ENCODE assay signal across 1 cellular context in the genomic region with DNA sequence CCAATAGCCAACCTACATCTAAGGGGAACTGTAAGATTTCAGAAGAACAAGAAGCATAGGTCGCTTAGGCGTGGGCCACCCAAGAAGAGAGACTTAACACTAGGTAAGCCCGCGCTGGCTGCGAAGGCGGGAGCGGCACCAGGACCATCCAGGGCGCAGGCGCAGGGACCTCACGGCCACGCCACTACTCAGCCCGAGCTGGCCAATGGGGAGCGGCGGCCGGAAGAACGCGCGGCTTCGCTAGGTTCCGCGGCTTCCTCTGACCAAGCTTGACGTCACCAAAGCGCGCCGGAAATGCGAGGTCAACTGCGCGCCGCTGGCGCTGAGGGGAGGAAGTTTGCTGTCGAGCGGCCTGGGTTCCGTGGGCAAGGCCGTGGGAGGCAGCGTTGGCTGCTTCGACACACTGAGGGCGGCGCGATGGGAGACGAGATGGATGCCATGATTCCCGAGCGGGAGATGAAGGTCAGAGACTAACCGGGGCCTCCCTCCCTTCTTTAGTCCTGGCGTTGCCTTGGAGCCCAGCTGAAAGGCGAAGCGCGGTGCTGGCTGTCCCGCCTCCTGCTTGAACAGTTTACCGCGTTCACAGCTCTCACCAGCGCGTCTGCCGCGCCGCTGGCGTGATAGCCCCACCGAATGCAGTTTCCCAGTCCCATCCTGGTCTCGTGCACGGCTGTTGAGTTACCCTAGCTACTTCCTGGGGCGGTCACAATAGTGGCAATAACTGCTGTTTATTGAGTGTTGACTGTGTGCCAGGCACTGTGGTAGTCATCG.
A peak's percentile ranks its signal among the peaks of the same experiment; 100 is the strongest.
TF ChIP-seq lines count a peak whose summit lies in the region.

TSS of gene NUP214 (plus strand) at position 299 of the 771 bp plus-strand sequence. CDS start at position 418, 119 bp downstream.

TF ChIP-seq in K562, 482 proteins besides CTCF, POLR2A, EP300 and RAD21 (continued from another document and continues in another):
- TF ChIP-seq, protein P1, sequence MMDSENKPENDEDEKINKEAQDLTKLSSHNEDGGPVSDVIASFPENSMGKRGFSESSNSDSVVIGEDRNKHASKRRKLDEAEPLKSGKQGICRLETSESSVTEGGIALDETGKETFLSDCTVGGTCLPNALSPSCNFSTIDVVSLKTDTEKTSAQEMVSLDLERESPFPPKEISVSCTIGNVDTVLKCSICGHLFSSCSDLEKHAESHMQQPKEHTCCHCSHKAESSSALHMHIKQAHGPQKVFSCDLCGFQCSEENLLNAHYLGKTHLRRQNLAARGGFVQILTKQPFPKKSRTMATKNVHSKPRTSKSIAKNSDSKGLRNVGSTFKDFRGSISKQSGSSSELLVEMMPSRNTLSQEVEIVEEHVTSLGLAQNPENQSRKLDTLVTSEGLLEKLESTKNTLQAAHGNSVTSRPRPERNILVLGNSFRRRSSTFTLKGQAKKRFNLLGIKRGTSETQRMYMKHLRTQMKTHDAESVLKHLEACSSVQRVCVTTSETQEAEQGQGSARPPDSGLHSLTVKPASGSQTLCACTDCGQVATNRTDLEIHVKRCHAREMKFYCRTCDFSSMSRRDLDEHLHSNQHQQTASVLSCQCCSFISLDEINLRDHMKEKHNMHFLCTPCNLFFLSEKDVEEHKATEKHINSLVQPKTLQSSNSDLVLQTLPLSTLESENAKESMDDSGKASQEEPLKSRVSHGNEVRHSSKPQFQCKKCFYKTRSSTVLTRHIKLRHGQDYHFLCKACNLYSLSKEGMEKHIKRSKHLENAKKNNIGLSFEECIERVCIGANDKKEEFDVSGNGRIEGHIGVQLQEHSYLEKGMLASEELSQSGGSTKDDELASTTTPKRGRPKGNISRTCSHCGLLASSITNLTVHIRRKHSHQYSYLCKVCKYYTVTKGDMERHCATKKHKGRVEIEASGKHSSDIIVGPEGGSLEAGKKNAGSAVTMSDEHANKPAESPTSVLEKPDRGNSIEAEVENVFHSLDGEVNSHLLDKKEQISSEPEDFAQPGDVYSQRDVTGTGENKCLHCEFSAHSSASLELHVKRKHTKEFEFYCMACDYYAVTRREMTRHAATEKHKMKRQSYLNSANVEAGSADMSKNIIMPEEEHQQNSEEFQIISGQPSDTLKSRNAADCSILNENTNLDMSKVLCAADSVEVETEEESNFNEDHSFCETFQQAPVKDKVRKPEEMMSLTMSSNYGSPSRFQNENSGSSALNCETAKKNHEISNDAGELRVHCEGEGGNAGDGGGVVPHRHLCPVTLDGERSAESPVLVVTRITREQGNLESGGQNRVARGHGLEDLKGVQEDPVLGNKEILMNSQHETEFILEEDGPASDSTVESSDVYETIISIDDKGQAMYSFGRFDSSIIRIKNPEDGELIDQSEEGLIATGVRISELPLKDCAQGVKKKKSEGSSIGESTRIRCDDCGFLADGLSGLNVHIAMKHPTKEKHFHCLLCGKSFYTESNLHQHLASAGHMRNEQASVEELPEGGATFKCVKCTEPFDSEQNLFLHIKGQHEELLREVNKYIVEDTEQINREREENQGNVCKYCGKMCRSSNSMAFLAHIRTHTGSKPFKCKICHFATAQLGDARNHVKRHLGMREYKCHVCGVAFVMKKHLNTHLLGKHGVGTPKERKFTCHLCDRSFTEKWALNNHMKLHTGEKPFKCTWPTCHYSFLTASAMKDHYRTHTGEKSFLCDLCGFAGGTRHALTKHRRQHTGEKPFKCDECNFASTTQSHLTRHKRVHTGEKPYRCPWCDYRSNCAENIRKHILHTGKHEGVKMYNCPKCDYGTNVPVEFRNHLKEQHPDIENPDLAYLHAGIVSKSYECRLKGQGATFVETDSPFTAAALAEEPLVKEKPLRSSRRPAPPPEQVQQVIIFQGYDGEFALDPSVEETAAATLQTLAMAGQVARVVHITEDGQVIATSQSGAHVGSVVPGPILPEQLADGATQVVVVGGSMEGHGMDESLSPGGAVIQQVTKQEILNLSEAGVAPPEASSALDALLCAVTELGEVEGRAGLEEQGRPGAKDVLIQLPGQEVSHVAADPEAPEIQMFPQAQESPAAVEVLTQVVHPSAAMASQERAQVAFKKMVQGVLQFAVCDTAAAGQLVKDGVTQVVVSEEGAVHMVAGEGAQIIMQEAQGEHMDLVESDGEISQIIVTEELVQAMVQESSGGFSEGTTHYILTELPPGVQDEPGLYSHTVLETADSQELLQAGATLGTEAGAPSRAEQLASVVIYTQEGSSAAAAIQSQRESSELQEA (IDR thresholded peaks at IDR 0.05; ENCODE audit: low read depth), result no peak
- TF ChIP-seq, protein P2, sequence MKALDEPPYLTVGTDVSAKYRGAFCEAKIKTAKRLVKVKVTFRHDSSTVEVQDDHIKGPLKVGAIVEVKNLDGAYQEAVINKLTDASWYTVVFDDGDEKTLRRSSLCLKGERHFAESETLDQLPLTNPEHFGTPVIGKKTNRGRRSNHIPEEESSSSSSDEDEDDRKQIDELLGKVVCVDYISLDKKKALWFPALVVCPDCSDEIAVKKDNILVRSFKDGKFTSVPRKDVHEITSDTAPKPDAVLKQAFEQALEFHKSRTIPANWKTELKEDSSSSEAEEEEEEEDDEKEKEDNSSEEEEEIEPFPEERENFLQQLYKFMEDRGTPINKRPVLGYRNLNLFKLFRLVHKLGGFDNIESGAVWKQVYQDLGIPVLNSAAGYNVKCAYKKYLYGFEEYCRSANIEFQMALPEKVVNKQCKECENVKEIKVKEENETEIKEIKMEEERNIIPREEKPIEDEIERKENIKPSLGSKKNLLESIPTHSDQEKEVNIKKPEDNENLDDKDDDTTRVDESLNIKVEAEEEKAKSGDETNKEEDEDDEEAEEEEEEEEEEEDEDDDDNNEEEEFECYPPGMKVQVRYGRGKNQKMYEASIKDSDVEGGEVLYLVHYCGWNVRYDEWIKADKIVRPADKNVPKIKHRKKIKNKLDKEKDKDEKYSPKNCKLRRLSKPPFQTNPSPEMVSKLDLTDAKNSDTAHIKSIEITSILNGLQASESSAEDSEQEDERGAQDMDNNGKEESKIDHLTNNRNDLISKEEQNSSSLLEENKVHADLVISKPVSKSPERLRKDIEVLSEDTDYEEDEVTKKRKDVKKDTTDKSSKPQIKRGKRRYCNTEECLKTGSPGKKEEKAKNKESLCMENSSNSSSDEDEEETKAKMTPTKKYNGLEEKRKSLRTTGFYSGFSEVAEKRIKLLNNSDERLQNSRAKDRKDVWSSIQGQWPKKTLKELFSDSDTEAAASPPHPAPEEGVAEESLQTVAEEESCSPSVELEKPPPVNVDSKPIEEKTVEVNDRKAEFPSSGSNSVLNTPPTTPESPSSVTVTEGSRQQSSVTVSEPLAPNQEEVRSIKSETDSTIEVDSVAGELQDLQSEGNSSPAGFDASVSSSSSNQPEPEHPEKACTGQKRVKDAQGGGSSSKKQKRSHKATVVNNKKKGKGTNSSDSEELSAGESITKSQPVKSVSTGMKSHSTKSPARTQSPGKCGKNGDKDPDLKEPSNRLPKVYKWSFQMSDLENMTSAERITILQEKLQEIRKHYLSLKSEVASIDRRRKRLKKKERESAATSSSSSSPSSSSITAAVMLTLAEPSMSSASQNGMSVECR (CRISPR knock-in tag; IDR thresholded peaks at IDR 0.05), result no peak
- TF ChIP-seq, protein P3, sequence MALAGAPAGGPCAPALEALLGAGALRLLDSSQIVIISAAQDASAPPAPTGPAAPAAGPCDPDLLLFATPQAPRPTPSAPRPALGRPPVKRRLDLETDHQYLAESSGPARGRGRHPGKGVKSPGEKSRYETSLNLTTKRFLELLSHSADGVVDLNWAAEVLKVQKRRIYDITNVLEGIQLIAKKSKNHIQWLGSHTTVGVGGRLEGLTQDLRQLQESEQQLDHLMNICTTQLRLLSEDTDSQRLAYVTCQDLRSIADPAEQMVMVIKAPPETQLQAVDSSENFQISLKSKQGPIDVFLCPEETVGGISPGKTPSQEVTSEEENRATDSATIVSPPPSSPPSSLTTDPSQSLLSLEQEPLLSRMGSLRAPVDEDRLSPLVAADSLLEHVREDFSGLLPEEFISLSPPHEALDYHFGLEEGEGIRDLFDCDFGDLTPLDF (CRISPR knock-in tag; IDR thresholded peaks at IDR 0.05), result peak; percentile 100
- TF ChIP-seq RAD51 (IDR thresholded peaks at IDR 0.05; ENCODE audit: borderline replicate concordance, low read depth), result no peak
- TF ChIP-seq, protein P4, sequence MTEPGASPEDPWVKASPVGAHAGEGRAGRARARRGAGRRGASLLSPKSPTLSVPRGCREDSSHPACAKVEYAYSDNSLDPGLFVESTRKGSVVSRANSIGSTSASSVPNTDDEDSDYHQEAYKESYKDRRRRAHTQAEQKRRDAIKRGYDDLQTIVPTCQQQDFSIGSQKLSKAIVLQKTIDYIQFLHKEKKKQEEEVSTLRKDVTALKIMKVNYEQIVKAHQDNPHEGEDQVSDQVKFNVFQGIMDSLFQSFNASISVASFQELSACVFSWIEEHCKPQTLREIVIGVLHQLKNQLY (CRISPR knock-in tag; conservative IDR thresholded peaks at IDR 0.05), result peak in 1 of 2 experiments; percentile 83; a peak in 2 of 4 replicates
- no peak for TF ChIP-seq TRIM28 (IDR thresholded peaks at IDR 0.05)
- TF ChIP-seq MIER1 (IDR thresholded peaks at IDR 0.05; ENCODE audit: low read depth), result no peak
- TF ChIP-seq JUND (IDR thresholded peaks at IDR 0.05; ENCODE audit: borderline replicate concordance, low read depth, low read length), result no peak
- no peak for TF ChIP-seq JUND (tag; IDR thresholded peaks at IDR 0.05; ENCODE audit: borderline replicate concordance, low read depth, low read length)
- TF ChIP-seq ZNF140 (CRISPR knock-in tag; IDR thresholded peaks at IDR 0.05), result no peak
- TF ChIP-seq MAFF (IDR thresholded peaks at IDR 0.05; ENCODE audit: low read length), result no peak
- no peak for TF ChIP-seq HDAC6 (IDR thresholded peaks at IDR 0.05; ENCODE audit: low read depth, low read length)
- no peak for TF ChIP-seq KLF10 (CRISPR knock-in tag; IDR thresholded peaks at IDR 0.05)
- TF ChIP-seq, protein P5, sequence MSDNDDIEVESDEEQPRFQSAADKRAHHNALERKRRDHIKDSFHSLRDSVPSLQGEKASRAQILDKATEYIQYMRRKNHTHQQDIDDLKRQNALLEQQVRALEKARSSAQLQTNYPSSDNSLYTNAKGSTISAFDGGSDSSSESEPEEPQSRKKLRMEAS (CRISPR knock-in tag; IDR thresholded peaks at IDR 0.05), result no peak
- TF ChIP-seq, protein P6, sequence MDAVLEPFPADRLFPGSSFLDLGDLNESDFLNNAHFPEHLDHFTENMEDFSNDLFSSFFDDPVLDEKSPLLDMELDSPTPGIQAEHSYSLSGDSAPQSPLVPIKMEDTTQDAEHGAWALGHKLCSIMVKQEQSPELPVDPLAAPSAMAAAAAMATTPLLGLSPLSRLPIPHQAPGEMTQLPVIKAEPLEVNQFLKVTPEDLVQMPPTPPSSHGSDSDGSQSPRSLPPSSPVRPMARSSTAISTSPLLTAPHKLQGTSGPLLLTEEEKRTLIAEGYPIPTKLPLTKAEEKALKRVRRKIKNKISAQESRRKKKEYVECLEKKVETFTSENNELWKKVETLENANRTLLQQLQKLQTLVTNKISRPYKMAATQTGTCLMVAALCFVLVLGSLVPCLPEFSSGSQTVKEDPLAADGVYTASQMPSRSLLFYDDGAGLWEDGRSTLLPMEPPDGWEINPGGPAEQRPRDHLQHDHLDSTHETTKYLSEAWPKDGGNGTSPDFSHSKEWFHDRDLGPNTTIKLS (IDR thresholded peaks at IDR 0.05; ENCODE audit: borderline replicate concordance, low read depth), result no peak
- no peak for TF ChIP-seq RBM15 (IDR thresholded peaks at IDR 0.05; ENCODE audit: insufficient read depth, low read length)
- no peak for TF ChIP-seq POLR2G (IDR thresholded peaks at IDR 0.05; ENCODE audit: low read depth, low read length)
- TF ChIP-seq EGR1 (conservative IDR thresholded peaks at IDR 0.05), result no peak
- TF ChIP-seq DLX4 (CRISPR knock-in tag; IDR thresholded peaks at IDR 0.05), result no peak
- no peak for TF ChIP-seq PURB (CRISPR knock-in tag; IDR thresholded peaks at IDR 0.05; ENCODE audit: low read depth)
- TF ChIP-seq, protein P7, sequence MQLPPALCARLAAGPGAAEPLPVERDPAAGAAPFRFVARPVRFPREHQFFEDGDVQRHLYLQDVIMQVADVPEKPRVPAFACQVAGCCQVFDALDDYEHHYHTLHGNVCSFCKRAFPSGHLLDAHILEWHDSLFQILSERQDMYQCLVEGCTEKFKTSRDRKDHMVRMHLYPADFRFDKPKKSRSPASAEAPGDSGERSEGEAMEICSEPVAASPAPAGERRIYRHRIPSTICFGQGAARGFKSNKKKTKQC (CRISPR knock-in tag; IDR thresholded peaks at IDR 0.05), result no peak
- TF ChIP-seq C11orf30 (IDR thresholded peaks at IDR 0.05; ENCODE audit: low read depth), result no peak
- no peak for TF ChIP-seq STAT5B (CRISPR knock-in tag; IDR thresholded peaks at IDR 0.05)
- TF ChIP-seq CTCFL (IDR thresholded peaks at IDR 0.05; ENCODE audit: borderline replicate concordance, insufficient read depth, low read depth, low read length, poor library complexity, severe bottlenecking), result no peak
- no peak for TF ChIP-seq HSF4 (CRISPR knock-in tag; IDR thresholded peaks at IDR 0.05; ENCODE audit: borderline replicate concordance)
- no peak for TF ChIP-seq ZFP1 (CRISPR knock-in tag; IDR thresholded peaks at IDR 0.05)
- TF ChIP-seq ZC3H4 (CRISPR knock-in tag; IDR thresholded peaks at IDR 0.05; ENCODE audit: borderline replicate concordance), result no peak
- no peak for TF ChIP-seq SMARCB1 (IDR thresholded peaks at IDR 0.05; ENCODE audit: insufficient read length, low read depth)
- no peak for TF ChIP-seq XRCC3 (IDR thresholded peaks at IDR 0.05)
- TF ChIP-seq ATF3 (IDR thresholded peaks at IDR 0.05), result no peak
- peak; percentile 97 for TF ChIP-seq ATF3 (CRISPR knock-in tag; conservative IDR thresholded peaks at IDR 0.05)
- no peak for TF ChIP-seq ZNF133 (CRISPR knock-in tag; IDR thresholded peaks at IDR 0.05)
- no peak for TF ChIP-seq PHF21A (IDR thresholded peaks at IDR 0.05; ENCODE audit: borderline replicate concordance, low read depth)
